24 cellular contexts compared by ENCODE assay signal in genomic region chr1:217115404-217116380, GRCh38.
"Had no signal": no experiment of that assay in that cellular context is flagged by ENCODE, and none has a peak within 500 bp of the region (broad histone marks: within the 10 kb centered on the region; RNA-seq: fewer than 3 reads in every experiment).

No MANE protein-coding gene starts in this region.

- DNase-seq: activated CD4-positive, alpha-beta memory T cell treated with anti-CD3 and anti-CD28 coated beads for 36 hours; activated CD4-positive, alpha-beta T cell treated with anti-CD3 and anti-CD28 coated beads for 36 hours; activated gamma-delta T cell treated with Interleukin-2 at 50 U/mL for 16 hours; activated T-cell treated with anti-CD3 and anti-CD28 coated beads for 4 hours; adrenal gland; cerebellar nuclear complex; cortex of kidney; effector CD4-positive, alpha-beta T cell; esophagus squamous epithelium; left cardiac atrium; mesendoderm; natural killer cell; right lobe of liver; small intestine; stimulated activated CD4-positive, alpha-beta T cell treated with anti-CD3 and anti-CD28 coated beads, Interleukin-15, amount 100 ng/mL, for 24 hours; stimulated activated CD4-positive, alpha-beta T cell treated with anti-CD3 and anti-CD28 coated beads, Interleukin-2, amount 100 ng/mL, for 48 hours; stimulated activated naive CD8-positive, alpha-beta T cell treated with anti-CD3 and anti-CD28 coated beads, Interleukin-15, amount 100 ng/mL, for 72 hours; T-helper 2 cell; trophoblast cell had no signal

- H3K4me3 ChIP-seq: adrenal gland, esophagus squamous epithelium, right lobe of liver, suprapubic skin had no signal

- H3K4me1 ChIP-seq: adrenal gland, right lobe of liver, suprapubic skin had no signal

- H3K27me3 ChIP-seq: adrenal gland, neutrophil, right lobe of liver, suprapubic skin had no signal

- H3K27ac ChIP-seq: adrenal gland, esophagus squamous epithelium, neutrophil, parathyroid adenoma, right lobe of liver, suprapubic skin had no signal

- H3K9me3 ChIP-seq: adrenal gland, esophagus squamous epithelium, neutrophil, right lobe of liver, suprapubic skin had no signal

- ATAC-seq: activated CD4-positive, alpha-beta T cell treated with anti-CD3 and anti-CD28 coated beads for 36 hours; activated naive CD4-positive, alpha-beta T cell treated with anti-CD3 and anti-CD28 coated beads, Interleukin-2, amount 50 U/mL, for 72 hours; left cardiac atrium; natural killer cell; right lobe of liver; stimulated activated naive CD8-positive, alpha-beta T cell treated with anti-CD3 and anti-CD28 coated beads, Interleukin-15, amount 100 ng/mL, for 72 hours; WTC11 had no signal

- H3K36me3 ChIP-seq: adrenal gland, esophagus squamous epithelium, neutrophil, right lobe of liver, suprapubic skin had no signal
